ENCODE assay signal across 8 cellular contexts in the genomic region with DNA sequence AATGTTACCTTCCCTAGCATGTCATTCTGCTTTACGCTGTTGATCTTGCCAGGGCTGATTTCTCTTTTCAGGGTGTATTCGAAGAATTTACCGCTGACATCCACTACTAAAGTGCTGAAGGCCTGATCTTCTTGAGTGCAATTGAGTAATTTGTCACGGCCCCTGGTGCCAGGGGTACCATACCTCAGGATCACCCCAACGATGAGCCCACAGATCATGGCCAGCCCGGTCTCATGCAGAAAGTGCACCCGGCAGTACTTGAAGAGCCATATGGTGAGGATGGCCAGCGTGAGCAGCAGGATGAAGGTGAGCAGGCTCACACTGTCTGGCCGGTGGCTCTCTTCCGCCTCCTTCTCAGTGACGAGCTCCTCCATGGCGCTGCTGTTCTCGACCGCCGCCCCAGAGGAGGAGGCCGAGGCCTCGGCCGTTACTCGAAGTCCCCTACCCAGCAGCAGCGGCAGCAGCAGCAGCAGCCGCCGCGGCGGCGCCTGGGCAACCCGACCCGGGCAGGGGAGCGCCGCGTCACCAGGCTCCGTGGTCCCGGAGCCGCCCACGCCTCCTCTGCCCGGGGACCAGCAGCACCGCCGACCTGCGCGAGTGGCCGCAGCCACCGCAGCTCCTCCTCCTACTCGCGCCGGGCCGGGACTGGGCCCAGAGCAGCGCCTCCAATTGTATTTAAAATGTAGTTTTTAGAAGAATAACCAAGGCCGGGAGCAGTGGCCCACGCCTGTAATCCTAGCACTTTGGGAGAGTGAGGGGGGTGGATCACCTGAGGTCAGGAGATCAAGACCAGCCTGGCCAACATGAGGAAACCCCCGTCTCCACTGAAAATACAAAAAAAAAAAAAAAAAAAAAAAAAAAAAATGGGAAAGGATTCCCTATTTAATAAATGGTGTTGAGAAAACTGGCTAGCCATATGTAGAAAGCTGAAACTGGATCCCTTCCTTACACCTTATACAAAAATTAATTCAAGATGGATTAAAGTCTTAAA. TPM values are rescaled to one million over a fixed set of nuclear protein-coding genes. Genes with fewer than 3 reads are reported as not detected.
A peak's percentile ranks its signal among the peaks of the same experiment; 100 is the strongest.
DNase-seq lines count a peak whose midpoint lies in the region; ATAC-seq, FAIRE-seq and TF ChIP-seq lines count a peak whose summit lies in the region.

No MANE protein-coding gene starts in this region.

- H3K27me3 Mint-ChIP-seq in MCF 10A (ENCODE audit: insufficient read depth, unreplicated experiment) = no peaks in the 10 kb centered on the region

- FAIRE-seq in A549 (lab: Jason Lieb, UNC) = no peak

- TF ChIP-seq CTCF in A549 (IDR thresholded peaks at IDR 0.05) (no peak), MCF 10A (IDR thresholded peaks at IDR 0.05; ENCODE audit: unreplicated experiment) (no peak), spleen (IDR thresholded peaks at IDR 0.05 in 8 of 11, conservative IDR thresholded peaks at IDR 0.05 in 3 of 11) (no peak)

- no peak for TF ChIP-seq EP300 in A549 (IDR thresholded peaks at IDR 0.05)

- intact Hi-C loops in MCF 10A (cut with micrococcal nuclease) (no loop called here), spleen (cut with DNase I; ENCODE audit: low total_unique reads) (no loop called here)

- H3K4me2 ChIP-seq in A549 = no peak overlapping the region

- peak; percentile 56 to 69; a peak in 5 of 6 replicates for ATAC-seq in A549
- peak; percentile 94 for ATAC-seq in GM18511 (IDR thresholded peaks at IDR 0.05; ENCODE audit: unreplicated experiment)

- H3K36me3 ChIP-seq in spleen = no peaks in the 10 kb centered on the region

- no peaks in the 10 kb centered on the region for H3K4me1 Mint-ChIP-seq in MCF 10A (ENCODE audit: insufficient read depth, unreplicated experiment)

- H3K4me3 ChIP-seq in A549 = no peak overlapping the region
- peak overlapping the region in 7 of 8 donors; percentile 4 to 64 (median 31) for H3K4me3 ChIP-seq in spleen

- CTCF ChIA-PET in A549 (lab: Yijun Ruan, JAX) (interaction anchor here (1.2 kb wide), 2 partner anchors 14 to 60 kb away, joined by 3 to 5 read pairs; no protein-coding TSS in a partner anchor), MCF 10A (lab: Yijun Ruan, JAX) (interaction anchor here (0.6 to 0.7 kb wide), 3 partner anchors 8 to 1937 kb away, joined by 3 to 4 read pairs (median 3); no protein-coding TSS in a partner anchor)

- POLR2A ChIA-PET in A549 (lab: Yijun Ruan, JAX) = no interaction called here
- POLR2A ChIA-PET in MCF 10A (lab: Yijun Ruan, JAX) = no interaction called here

- no peak for DNase-seq in A549 (ENCODE audit: low read depth in 1 of 2, low spot score in 1 of 2)
- peak; percentile 3 for DNase-seq in NCI-H526 treated with DMSO at 0.1 percent for 48 hours (lab: John Stamatoyannopoulos, UW)
- no peak for DNase-seq in MCF 10A (ENCODE audit: unreplicated experiment)
- DNase-seq in iris pigment epithelial cell (ENCODE audit: low read depth) = peak; percentile 57
- peak; percentile 79 for DNase-seq in spleen
- no peak for DNase-seq in NCI-H226
- no peak for DNase-seq in stimulated activated naive CD4-positive, alpha-beta T cell treated with Interleukin-2 at 50 U/mL for 16 hours (lab: John Stamatoyannopoulos, UW)

- H3K9me3 ChIP-seq in A549 (no peaks in the 10 kb centered on the region), spleen (no peaks in the 10 kb centered on the region)

- H3K9me3 Mint-ChIP-seq in MCF 10A (ENCODE audit: unreplicated experiment) = no peaks in the 10 kb centered on the region

- H3K4me3 Mint-ChIP-seq in MCF 10A (ENCODE audit: unreplicated experiment) = peak overlapping the region; percentile 16

- no peak overlapping the region for H3K27ac Mint-ChIP-seq in MCF 10A (ENCODE audit: low read depth, unreplicated experiment)

- no peak for TF ChIP-seq RAD21 in A549 (conservative IDR thresholded peaks at IDR 0.05 in 1 of 2, IDR thresholded peaks at IDR 0.05 in 1 of 2)

- peaks cover 0 to 30% (median 10%) of the 10 kb centered on the region in 7 donors for H3K27me3 ChIP-seq in spleen (replicated peaks in 1 of 7)

- no peaks in the 10 kb centered on the region for H3K4me1 ChIP-seq in A549
- peaks cover 0 to 9% (median 6%) of the 10 kb centered on the region in 6 donors for H3K4me1 ChIP-seq in spleen

- no TSS peak for BruUV-seq in MCF 10A (replicated peaks; lab: Mats Ljungman, UMichigan)

- 62% methylated on average over 42 of the region's 49 CpGs for WGBS in A549 (ENCODE audit: missing lambda C conversion rate)
- WGBS in spleen, 5 donors = 16 to 67% (median 17%) methylated on average over 11 to 49 of the region's 49 CpGs

- TF ChIP-seq POLR2A in A549 (IDR thresholded peaks at IDR 0.05; ENCODE audit: low read length) (no peak), spleen (IDR thresholded peaks at IDR 0.05) (no peak)

- peak overlapping the region in 1 of 2 experiments; percentile 34; a peak in 2 of 6 replicates for H3K27ac ChIP-seq in A549
- H3K27ac ChIP-seq in spleen = peak overlapping the region in 4 of 8 donors; percentile 5 to 61 (median 24)

- H3K36me3 Mint-ChIP-seq in MCF 10A (ENCODE audit: insufficient read depth, unreplicated experiment) = peaks cover 5% of the 10 kb centered on the region

TF ChIP-seq in A549, 52 proteins besides CTCF, POLR2A, EP300 and RAD21:
- TF ChIP-seq BHLHE40 (IDR thresholded peaks at IDR 0.05; ENCODE audit: low read depth, low read length) (no peak), RARB (CRISPR knock-in tag; IDR thresholded peaks at IDR 0.05) (no peak), SMC3 (IDR thresholded peaks at IDR 0.05) (no peak), FOSL2 (IDR thresholded peaks at IDR 0.05) (no peak), FOSL2 (CRISPR knock-in tag; IDR thresholded peaks at IDR 0.05) (no peak), NPAS2 (CRISPR knock-in tag; IDR thresholded peaks at IDR 0.05; ENCODE audit: borderline replicate concordance) (no peak), HEYL (CRISPR knock-in tag; IDR thresholded peaks at IDR 0.05) (no peak), JUN (IDR thresholded peaks at IDR 0.05) (no peak)
- TF ChIP-seq, protein P1, sequence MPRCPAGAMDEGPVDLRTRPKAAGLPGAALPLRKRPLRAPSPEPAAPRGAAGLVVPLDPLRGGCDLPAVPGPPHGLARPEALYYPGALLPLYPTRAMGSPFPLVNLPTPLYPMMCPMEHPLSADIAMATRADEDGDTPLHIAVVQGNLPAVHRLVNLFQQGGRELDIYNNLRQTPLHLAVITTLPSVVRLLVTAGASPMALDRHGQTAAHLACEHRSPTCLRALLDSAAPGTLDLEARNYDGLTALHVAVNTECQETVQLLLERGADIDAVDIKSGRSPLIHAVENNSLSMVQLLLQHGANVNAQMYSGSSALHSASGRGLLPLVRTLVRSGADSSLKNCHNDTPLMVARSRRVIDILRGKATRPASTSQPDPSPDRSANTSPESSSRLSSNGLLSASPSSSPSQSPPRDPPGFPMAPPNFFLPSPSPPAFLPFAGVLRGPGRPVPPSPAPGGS (IDR thresholded peaks at IDR 0.05) = no peak
TF ChIP-seq in A549: peak in this region for 0.

RNA-seq across cellular contexts. Expression of a gene that starts 58.5 kb away (rescaled TPM):
- polyA plus RNA-seq in A549 (2011; rRNA removed) (127 and 169 TPM in 2 replicates), A549 (2017; fragmentation: RNase III; extraction: RNeasy Plus Mini Kit Qiagen cat#74134 plus additional on column Dnase treatment) (88.9 to 101 TPM (median 100 TPM) in 3 replicates), spleen (10 to 100 TPM; 31.6 to 57.4 (median 56.5) TPM)
- 38.1 and 45.3 TPM in 2 replicates for polyA plus RNA-seq in A549 (2012; cell fraction: cytosol; rRNA removed)
- 40.6 and 44.4 TPM in 2 replicates for polyA plus RNA-seq in A549 (2012; cell fraction: nucleus; rRNA removed)
- polyA minus RNA-seq in A549 (2011; rRNA and poly(A)+ RNA removed) = 46.6 and 57.9 TPM in 2 replicates
- total RNA-seq in MCF 10A (2022) (44.9 and 62.5 TPM in 2 replicates), spleen (100 to 1,000 TPM in 3 of 7 donors, 10 to 100 TPM in 4; 87.7 to 150 (median 96.4) TPM)

Comparison
In these comparisons a context has a peak if more than half of its experiments do, and no peak if none do; other contexts are left out.
1. DNase-seq: peak in NCI-H526 treated with DMSO at 0.1 percent for 48 hours (single experiment), iris pigment epithelial cell (single experiment) and spleen (single experiment); none in A549 (0 of 2), MCF 10A (single experiment), NCI-H226 (single experiment) and stimulated activated naive CD4-positive, alpha-beta T cell treated with Interleukin-2 at 50 U/mL for 16 hours (single experiment).